1 cellular context compared by ENCODE assay signal in the genomic region with DNA sequence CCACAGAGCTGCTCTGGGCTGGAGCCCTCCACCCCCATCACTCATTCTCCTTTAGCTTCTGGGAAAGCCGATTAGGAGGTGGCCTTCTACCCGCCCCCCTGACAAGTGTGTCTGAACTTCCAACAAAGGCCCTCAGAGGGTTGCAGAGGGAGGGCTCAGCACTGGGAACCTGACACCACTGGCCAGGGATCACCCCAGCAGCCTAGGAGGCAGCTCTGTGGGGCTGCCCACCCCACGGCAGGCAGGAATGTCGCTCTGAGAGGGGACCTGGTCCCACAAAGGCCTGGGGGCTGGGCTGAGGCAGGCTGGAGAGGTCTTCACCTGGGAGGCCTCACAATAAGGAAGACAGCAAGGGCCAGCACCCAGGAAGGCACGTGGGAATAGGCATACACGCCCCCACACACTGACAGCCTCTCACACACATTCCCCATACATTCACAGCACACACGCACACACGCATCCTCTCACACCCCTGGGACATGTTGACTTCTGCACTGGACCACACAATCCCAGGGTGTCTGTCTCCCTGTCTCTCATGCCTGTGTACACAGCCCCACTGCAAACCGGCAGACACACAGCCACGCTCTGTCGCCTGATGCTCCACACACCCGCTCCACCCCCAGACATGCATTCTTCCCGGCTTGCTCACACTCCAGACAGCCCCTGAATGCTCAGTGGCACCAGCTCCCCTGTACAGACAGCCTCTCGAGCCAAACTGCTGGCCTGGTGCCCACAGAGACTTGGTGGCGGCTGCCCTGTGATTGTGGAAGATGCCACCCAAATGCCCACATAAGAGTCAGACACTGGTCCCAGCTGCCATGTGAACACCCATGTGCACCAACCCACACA.
TF ChIP-seq lines count a peak whose summit lies in the region.

No MANE protein-coding gene starts in this region.

TF ChIP-seq in K562, 482 proteins besides CTCF, POLR2A, EP300 and RAD21 (continued from another document and continues in another):
- TF ChIP-seq, protein P1, sequence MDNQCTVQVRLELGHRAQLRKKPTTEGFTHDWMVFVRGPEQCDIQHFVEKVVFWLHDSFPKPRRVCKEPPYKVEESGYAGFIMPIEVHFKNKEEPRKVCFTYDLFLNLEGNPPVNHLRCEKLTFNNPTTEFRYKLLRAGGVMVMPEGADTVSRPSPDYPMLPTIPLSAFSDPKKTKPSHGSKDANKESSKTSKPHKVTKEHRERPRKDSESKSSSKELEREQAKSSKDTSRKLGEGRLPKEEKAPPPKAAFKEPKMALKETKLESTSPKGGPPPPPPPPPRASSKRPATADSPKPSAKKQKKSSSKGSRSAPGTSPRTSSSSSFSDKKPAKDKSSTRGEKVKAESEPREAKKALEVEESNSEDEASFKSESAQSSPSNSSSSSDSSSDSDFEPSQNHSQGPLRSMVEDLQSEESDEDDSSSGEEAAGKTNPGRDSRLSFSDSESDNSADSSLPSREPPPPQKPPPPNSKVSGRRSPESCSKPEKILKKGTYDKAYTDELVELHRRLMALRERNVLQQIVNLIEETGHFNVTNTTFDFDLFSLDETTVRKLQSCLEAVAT (IDR thresholded peaks at IDR 0.05) = 0 out of 4 replicates have a peak, but pooled peaks of 1 of the 2 experiments have one; percentile 47
- TF ChIP-seq POLR2G (IDR thresholded peaks at IDR 0.05; ENCODE audit: low read depth, low read length) (peak; percentile 26; the same call in 1 of the 2 replicates), BACH1 (tag; IDR thresholded peaks at IDR 0.05) (no peak), ZNF197 (CRISPR knock-in tag; IDR thresholded peaks at IDR 0.05; ENCODE audit: low read depth) (no peak), LARP7 (IDR thresholded peaks at IDR 0.05) (peak; percentile 76; the same call in 1 of the 2 replicates), FOXK2 (conservative IDR thresholded peaks at IDR 0.05 in 1 of 2, IDR thresholded peaks at IDR 0.05 in 1 of 2; ENCODE audit: low read depth in 2 of 2) (peak; percentile 64 to 68; a peak in 3 of 4 replicates), ZNF589 (CRISPR knock-in tag; IDR thresholded peaks at IDR 0.05; ENCODE audit: low read depth) (peak; percentile 54; the same call in 1 of the 2 replicates), AFF4 (CRISPR knock-in tag; IDR thresholded peaks at IDR 0.05) (peak; percentile 13; the same call in 1 of the 2 replicates), PURB (CRISPR knock-in tag; IDR thresholded peaks at IDR 0.05; ENCODE audit: low read depth) (no peak), NFATC3 (IDR thresholded peaks at IDR 0.05) (no peak), STAT5B (CRISPR knock-in tag; IDR thresholded peaks at IDR 0.05) (no peak), SMARCA4 (IDR thresholded peaks at IDR 0.05) (peak; percentile 42), HDAC1 (IDR thresholded peaks at IDR 0.05) (peak in 1 of 2 experiments; percentile 86; a peak in 2 of 4 replicates), ARHGAP35 (IDR thresholded peaks at IDR 0.05; ENCODE audit: partially characterized antibody) (no peak), HLTF (IDR thresholded peaks at IDR 0.05) (peak; percentile 76; the same call in 1 of the 2 replicates), HMGN3 (IDR thresholded peaks at IDR 0.05; ENCODE audit: borderline replicate concordance, extremely low read depth, insufficient read length, low read depth, low read length) (peak; percentile 60), ZNF764 (CRISPR knock-in tag; IDR thresholded peaks at IDR 0.05; ENCODE audit: low read depth) (no peak), ZBTB7A (IDR thresholded peaks at IDR 0.05; ENCODE audit: borderline replicate concordance, control insufficient read depth, low read depth, low read length) (peak; percentile 22; the same call in 1 of the 2 replicates), NR2F6 (CRISPR knock-in tag; IDR thresholded peaks at IDR 0.05) (no peak), ZNF140 (CRISPR knock-in tag; IDR thresholded peaks at IDR 0.05) (no peak), ZBTB43 (CRISPR knock-in tag; IDR thresholded peaks at IDR 0.05) (no peak), THRA (IDR thresholded peaks at IDR 0.05) (no peak), FOSL1 (tag; conservative IDR thresholded peaks at IDR 0.05) (no peak), CREB5 (CRISPR knock-in tag; IDR thresholded peaks at IDR 0.05) (no peak), ZNF780A (CRISPR knock-in tag; IDR thresholded peaks at IDR 0.05) (no peak), ZNF586 (CRISPR knock-in tag; conservative IDR thresholded peaks at IDR 0.05) (no peak), SRF (CRISPR knock-in tag; IDR thresholded peaks at IDR 0.05) (peak in 1 of 2 experiments; percentile 47; a peak in 1 of 4 replicates), TAF9B (IDR thresholded peaks at IDR 0.05; ENCODE audit: partially characterized antibody) (no peak), ZKSCAN3 (CRISPR knock-in tag; IDR thresholded peaks at IDR 0.05) (no peak), NR2C2 (CRISPR knock-in tag; IDR thresholded peaks at IDR 0.05) (no peak), NR2C2 (tag; IDR thresholded peaks at IDR 0.05) (no peak), RBFOX2 (IDR thresholded peaks at IDR 0.05; ENCODE audit: low read depth, low read length) (peak; percentile 30; the same call in 1 of the 2 replicates), RBM17 (IDR thresholded peaks at IDR 0.05; ENCODE audit: borderline replicate concordance, low read depth, low read length) (no peak), SRSF9 (IDR thresholded peaks at IDR 0.05; ENCODE audit: borderline replicate concordance, low read depth, low read length) (no peak), RBM39 (optimal IDR thresholded peaks at IDR 0.05; ENCODE audit: low read depth, low read length) (peak; percentile 84), TAF15 (IDR thresholded peaks at IDR 0.05; ENCODE audit: low read depth, low read length) (no peak)
- TF ChIP-seq, protein P2, sequence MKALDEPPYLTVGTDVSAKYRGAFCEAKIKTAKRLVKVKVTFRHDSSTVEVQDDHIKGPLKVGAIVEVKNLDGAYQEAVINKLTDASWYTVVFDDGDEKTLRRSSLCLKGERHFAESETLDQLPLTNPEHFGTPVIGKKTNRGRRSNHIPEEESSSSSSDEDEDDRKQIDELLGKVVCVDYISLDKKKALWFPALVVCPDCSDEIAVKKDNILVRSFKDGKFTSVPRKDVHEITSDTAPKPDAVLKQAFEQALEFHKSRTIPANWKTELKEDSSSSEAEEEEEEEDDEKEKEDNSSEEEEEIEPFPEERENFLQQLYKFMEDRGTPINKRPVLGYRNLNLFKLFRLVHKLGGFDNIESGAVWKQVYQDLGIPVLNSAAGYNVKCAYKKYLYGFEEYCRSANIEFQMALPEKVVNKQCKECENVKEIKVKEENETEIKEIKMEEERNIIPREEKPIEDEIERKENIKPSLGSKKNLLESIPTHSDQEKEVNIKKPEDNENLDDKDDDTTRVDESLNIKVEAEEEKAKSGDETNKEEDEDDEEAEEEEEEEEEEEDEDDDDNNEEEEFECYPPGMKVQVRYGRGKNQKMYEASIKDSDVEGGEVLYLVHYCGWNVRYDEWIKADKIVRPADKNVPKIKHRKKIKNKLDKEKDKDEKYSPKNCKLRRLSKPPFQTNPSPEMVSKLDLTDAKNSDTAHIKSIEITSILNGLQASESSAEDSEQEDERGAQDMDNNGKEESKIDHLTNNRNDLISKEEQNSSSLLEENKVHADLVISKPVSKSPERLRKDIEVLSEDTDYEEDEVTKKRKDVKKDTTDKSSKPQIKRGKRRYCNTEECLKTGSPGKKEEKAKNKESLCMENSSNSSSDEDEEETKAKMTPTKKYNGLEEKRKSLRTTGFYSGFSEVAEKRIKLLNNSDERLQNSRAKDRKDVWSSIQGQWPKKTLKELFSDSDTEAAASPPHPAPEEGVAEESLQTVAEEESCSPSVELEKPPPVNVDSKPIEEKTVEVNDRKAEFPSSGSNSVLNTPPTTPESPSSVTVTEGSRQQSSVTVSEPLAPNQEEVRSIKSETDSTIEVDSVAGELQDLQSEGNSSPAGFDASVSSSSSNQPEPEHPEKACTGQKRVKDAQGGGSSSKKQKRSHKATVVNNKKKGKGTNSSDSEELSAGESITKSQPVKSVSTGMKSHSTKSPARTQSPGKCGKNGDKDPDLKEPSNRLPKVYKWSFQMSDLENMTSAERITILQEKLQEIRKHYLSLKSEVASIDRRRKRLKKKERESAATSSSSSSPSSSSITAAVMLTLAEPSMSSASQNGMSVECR (CRISPR knock-in tag; IDR thresholded peaks at IDR 0.05) = 0 out of 2 replicates have a peak, but pooled peaks have one; percentile 20
- TF ChIP-seq, protein P3, sequence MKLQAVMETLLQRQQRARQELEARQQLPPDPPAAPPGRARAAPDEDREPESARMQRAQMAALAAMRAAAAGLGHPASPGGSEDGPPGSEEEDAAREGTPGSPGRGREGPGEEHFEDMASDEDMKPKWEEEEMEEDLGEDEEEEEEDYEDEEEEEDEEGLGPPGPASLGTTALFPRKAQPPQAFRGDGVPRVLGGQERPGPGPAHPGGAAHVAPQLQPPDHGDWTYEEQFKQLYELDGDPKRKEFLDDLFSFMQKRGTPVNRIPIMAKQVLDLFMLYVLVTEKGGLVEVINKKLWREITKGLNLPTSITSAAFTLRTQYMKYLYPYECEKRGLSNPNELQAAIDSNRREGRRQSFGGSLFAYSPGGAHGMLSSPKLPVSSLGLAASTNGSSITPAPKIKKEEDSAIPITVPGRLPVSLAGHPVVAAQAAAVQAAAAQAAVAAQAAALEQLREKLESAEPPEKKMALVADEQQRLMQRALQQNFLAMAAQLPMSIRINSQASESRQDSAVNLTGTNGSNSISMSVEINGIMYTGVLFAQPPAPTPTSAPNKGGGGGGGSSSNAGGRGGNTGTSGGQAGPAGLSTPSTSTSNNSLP (IDR thresholded peaks at IDR 0.05; ENCODE audit: borderline replicate concordance, low read depth, low read length) = no peak
- TF ChIP-seq, protein P4, sequence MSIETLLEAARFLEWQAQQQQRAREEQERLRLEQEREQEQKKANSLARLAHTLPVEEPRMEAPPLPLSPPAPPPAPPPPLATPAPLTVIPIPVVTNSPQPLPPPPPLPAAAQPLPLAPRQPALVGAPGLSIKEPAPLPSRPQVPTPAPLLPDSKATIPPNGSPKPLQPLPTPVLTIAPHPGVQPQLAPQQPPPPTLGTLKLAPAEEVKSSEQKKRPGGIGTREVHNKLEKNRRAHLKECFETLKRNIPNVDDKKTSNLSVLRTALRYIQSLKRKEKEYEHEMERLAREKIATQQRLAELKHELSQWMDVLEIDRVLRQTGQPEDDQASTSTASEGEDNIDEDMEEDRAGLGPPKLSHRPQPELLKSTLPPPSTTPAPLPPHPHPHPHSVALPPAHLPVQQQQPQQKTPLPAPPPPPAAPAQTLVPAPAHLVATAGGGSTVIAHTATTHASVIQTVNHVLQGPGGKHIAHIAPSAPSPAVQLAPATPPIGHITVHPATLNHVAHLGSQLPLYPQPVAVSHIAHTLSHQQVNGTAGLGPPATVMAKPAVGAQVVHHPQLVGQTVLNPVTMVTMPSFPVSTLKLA (conservative IDR thresholded peaks at IDR 0.05) = peak in 1 of 2 experiments; percentile 88; a peak in 3 of 4 replicates
